1 cellular context compared by ENCODE assay signal in the genomic region with DNA sequence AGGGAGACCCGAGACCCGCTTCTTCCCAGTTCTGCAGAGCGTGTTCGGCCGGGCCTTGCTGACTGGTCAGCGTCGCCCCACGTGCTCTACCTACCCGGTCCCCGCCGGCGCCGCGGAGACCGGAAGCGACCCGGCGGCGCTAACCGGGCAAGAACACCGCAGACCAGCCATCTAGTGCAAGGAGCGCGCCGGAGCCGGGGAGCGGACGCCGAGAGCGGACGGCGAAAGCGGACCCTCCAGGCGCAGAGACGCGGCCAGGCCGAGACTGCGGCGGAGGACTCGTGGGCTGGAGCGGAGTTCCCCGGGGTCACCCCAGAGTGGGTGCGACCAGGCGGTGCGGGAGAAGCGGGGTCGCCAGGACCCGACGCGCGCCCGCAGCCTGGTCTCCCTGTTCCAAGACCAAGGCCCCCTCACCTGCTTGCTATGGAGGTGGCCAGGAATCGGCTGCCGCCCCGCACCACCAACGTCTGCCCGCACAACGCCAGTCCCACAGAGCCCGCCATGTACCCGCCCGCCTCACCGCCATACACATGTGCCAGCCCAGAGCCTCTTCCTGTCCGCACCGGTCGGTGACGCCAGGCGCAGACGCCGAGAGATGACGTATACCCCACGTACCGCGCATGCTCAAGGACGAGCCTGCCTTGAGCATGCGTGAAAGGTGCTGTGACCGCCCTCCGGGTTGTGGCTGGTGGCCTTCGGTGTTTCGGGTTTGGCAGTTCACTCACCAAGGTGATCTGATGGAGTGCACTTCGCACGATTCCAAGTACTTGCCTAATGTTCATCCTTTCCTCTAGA.
TF ChIP-seq lines count a peak whose summit lies in the region.

A gene with protein sequence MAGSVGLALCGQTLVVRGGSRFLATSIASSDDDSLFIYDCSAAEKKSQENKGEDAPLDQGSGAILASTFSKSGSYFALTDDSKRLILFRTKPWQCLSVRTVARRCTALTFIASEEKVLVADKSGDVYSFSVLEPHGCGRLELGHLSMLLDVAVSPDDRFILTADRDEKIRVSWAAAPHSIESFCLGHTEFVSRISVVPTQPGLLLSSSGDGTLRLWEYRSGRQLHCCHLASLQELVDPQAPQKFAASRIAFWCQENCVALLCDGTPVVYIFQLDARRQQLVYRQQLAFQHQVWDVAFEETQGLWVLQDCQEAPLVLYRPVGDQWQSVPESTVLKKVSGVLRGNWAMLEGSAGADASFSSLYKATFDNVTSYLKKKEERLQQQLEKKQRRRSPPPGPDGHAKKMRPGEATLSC (minus strand): TSS at position 547 of the 795 bp plus-strand sequence. CDS start 44 bp downstream, at position 503.

TF ChIP-seq in K562, 482 proteins besides CTCF, POLR2A, EP300 and RAD21 (continued from another document and continues in another):
- TF ChIP-seq, protein P1, sequence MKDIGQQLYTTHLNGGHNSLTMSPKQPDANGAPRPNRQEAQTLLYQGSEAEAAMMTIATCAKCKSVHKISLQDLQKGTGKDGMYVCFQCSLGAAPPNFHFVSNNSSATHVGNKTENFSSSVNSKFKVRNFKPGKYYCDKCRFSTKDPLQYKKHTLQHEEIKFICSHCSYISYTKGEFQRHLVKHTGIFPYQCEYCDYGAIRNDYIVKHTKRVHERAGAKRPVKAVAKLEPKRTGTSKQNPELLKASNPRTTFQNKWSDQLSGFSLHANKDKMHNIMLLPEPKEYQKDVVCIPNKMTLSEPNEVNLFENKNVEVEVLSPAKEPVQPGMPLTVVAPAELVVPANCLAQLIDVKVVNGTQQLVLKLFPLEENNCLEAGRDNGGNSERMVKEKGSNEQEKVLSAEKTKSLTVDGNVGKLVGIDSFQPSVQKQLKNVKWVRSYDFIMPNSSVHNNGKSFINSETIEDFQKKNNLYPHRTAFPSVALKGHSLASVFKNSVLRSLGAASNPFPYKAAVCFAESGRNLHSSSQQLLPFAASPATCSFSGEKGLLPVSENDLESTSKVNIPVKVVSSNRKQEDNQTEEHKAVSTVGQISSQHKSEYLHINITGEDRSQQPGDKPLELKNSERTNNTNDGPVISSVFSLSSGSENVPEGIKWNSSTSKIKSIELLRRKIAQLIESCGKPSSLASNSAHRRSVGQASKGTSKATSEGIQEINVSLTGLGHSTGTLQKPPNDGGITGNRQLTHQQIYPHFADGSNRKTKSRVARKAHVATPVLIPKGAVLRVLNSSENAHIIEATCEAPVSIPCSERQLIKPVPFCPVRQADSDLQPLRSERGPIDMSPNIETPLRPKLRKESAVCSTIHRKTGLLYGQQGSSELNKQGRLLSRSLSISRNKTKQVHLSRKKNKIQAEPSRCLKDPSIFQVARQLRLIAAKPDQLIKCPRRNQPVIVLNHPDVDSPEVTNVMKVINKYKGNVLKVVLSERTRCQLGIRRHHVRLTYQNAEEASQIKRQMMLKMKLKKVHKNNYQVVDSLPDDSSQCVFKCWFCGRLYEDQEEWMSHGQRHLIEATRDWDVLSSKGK (CRISPR knock-in tag; IDR thresholded peaks at IDR 0.05) = no peak
- TF ChIP-seq, protein P2, sequence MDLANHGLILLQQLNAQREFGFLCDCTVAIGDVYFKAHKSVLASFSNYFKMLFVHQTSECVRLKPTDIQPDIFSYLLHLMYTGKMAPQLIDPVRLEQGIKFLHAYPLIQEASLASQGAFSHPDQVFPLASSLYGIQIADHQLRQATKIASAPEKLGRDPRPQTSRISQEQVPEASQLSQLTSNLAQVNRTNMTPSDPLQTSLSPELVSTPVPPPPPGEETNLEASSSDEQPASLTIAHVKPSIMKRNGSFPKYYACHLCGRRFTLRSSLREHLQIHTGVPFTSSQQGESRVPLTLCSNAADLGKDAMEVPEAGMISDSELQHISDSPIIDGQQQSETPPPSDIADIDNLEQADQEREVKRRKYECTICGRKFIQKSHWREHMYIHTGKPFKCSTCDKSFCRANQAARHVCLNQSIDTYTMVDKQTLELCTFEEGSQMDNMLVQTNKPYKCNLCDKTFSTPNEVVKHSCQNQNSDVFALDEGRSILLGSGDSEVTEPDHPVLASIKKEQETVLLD (IDR thresholded peaks at IDR 0.05) = peak; percentile 99
- TF ChIP-seq ARHGAP35 (IDR thresholded peaks at IDR 0.05; ENCODE audit: partially characterized antibody) (no peak), PURB (CRISPR knock-in tag; IDR thresholded peaks at IDR 0.05; ENCODE audit: low read depth) (no peak), ZNF507 (tag; conservative IDR thresholded peaks at IDR 0.05) (no peak), ZBED1 (IDR thresholded peaks at IDR 0.05) (0 out of 2 replicates have a peak, but pooled peaks have one; percentile 38), NCOR1 (IDR thresholded peaks at IDR 0.05) (no peak), L3MBTL2 (IDR thresholded peaks at IDR 0.05) (peak; percentile 69; the same call in 1 of the 2 replicates), ZNF445 (CRISPR knock-in tag; IDR thresholded peaks at IDR 0.05; ENCODE audit: low read depth) (no peak), ZNF253 (CRISPR knock-in tag; conservative IDR thresholded peaks at IDR 0.05) (no peak), FOSL1 (tag; conservative IDR thresholded peaks at IDR 0.05) (no peak), ZNF696 (CRISPR knock-in tag; conservative IDR thresholded peaks at IDR 0.05) (no peak), ZNF224 (CRISPR knock-in tag; IDR thresholded peaks at IDR 0.05) (0 out of 2 replicates have a peak, but pooled peaks have one; percentile 19), TBP (optimal IDR thresholded peaks at IDR 0.05; ENCODE audit: low read depth, low read length) (peak; percentile 97), PHB2 (IDR thresholded peaks at IDR 0.05; ENCODE audit: low read depth) (no peak), NFIC (IDR thresholded peaks at IDR 0.05) (peak; percentile 32; the same call in 1 of the 2 replicates), PCBP2 (IDR thresholded peaks at IDR 0.05; ENCODE audit: low read depth, low read length, poor library complexity, severe bottlenecking) (peak; percentile 19), C11orf30 (IDR thresholded peaks at IDR 0.05; ENCODE audit: low read depth) (peak; percentile 95), NFE2L1 (tag; IDR thresholded peaks at IDR 0.05; ENCODE audit: borderline replicate concordance, low read depth) (no peak), EWSR1 (IDR thresholded peaks at IDR 0.05; ENCODE audit: borderline replicate concordance, low read depth, partially characterized antibody) (no peak), NRF1 (conservative IDR thresholded peaks at IDR 0.05 in 1 of 2, IDR thresholded peaks at IDR 0.05 in 1 of 2) (peak; percentile 99), LEF1 (IDR thresholded peaks at IDR 0.05) (no peak), MXI1 (IDR thresholded peaks at IDR 0.05; ENCODE audit: low read depth, low read length) (peak; percentile 100), ZNF274 (IDR thresholded peaks at IDR 0.05; ENCODE audit: borderline replicate concordance, low read depth, low read length) (no peak), MED1 (CRISPR knock-in tag; IDR thresholded peaks at IDR 0.05; ENCODE audit: borderline replicate concordance) (no peak), ZBTB17 (CRISPR knock-in tag; IDR thresholded peaks at IDR 0.05) (peak; percentile 48; the same call in 1 of the 2 replicates), PTTG1 (tag; IDR thresholded peaks at IDR 0.05; ENCODE audit: low read depth) (no peak), ZNF175 (CRISPR knock-in tag; IDR thresholded peaks at IDR 0.05; ENCODE audit: low read depth) (no peak), ZSCAN29 (IDR thresholded peaks at IDR 0.05) (peak; percentile 59; the same call in 1 of the 2 replicates), SIN3B (IDR thresholded peaks at IDR 0.05; ENCODE audit: low read depth) (peak; percentile 93), ZZZ3 (IDR thresholded peaks at IDR 0.05) (no peak), FOXJ3 (CRISPR knock-in tag; IDR thresholded peaks at IDR 0.05) (no peak), BRCA1 (IDR thresholded peaks at IDR 0.05) (no peak), BRCA1 (CRISPR knock-in tag; IDR thresholded peaks at IDR 0.05) (no peak), ZBTB34 (CRISPR knock-in tag; IDR thresholded peaks at IDR 0.05) (no peak), ELK3 (CRISPR knock-in tag; IDR thresholded peaks at IDR 0.05) (0 out of 2 replicates have a peak, but pooled peaks have one; percentile 41), GTF2B (IDR thresholded peaks at IDR 0.05; ENCODE audit: extremely low read depth, insufficient read length) (peak; percentile 51), ZNF41 (CRISPR knock-in tag; conservative IDR thresholded peaks at IDR 0.05) (no peak), PKNOX1 (IDR thresholded peaks at IDR 0.05) (peak; percentile 40; the same call in 1 of the 2 replicates), ZNF785 (CRISPR knock-in tag; IDR thresholded peaks at IDR 0.05) (no peak)
- TF ChIP-seq, protein P3, sequence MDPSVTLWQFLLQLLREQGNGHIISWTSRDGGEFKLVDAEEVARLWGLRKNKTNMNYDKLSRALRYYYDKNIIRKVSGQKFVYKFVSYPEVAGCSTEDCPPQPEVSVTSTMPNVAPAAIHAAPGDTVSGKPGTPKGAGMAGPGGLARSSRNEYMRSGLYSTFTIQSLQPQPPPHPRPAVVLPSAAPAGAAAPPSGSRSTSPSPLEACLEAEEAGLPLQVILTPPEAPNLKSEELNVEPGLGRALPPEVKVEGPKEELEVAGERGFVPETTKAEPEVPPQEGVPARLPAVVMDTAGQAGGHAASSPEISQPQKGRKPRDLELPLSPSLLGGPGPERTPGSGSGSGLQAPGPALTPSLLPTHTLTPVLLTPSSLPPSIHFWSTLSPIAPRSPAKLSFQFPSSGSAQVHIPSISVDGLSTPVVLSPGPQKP (CRISPR knock-in tag; IDR thresholded peaks at IDR 0.05) = no peak
- TF ChIP-seq, protein P4, sequence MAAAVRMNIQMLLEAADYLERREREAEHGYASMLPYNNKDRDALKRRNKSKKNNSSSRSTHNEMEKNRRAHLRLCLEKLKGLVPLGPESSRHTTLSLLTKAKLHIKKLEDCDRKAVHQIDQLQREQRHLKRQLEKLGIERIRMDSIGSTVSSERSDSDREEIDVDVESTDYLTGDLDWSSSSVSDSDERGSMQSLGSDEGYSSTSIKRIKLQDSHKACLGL (CRISPR knock-in tag; IDR thresholded peaks at IDR 0.05; ENCODE audit: borderline replicate concordance, poor library complexity, severe bottlenecking) = peak; percentile 100
- TF ChIP-seq, protein P5, sequence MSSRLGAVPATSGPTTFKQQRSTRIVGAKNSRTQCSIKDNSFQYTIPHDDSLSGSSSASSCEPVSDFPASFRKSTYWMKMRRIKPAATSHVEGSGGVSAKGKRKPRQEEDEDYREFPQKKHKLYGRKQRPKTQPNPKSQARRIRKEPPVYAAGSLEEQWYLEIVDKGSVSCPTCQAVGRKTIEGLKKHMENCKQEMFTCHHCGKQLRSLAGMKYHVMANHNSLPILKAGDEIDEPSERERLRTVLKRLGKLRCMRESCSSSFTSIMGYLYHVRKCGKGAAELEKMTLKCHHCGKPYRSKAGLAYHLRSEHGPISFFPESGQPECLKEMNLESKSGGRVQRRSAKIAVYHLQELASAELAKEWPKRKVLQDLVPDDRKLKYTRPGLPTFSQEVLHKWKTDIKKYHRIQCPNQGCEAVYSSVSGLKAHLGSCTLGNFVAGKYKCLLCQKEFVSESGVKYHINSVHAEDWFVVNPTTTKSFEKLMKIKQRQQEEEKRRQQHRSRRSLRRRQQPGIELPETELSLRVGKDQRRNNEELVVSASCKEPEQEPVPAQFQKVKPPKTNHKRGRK (tag; IDR thresholded peaks at IDR 0.05) = no peak
- TF ChIP-seq, protein P6, sequence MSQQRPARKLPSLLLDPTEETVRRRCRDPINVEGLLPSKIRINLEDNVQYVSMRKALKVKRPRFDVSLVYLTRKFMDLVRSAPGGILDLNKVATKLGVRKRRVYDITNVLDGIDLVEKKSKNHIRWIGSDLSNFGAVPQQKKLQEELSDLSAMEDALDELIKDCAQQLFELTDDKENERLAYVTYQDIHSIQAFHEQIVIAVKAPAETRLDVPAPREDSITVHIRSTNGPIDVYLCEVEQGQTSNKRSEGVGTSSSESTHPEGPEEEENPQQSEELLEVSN (IDR thresholded peaks at IDR 0.05; ENCODE audit: borderline replicate concordance in 1 of 2, extremely low read depth in 1 of 2, insufficient read depth in 1 of 2, insufficient read length in 1 of 2, low read depth in 1 of 2, low read length in 1 of 2, poor library complexity in 1 of 2, severe bottlenecking in 1 of 2) = peak; percentile 74 to 94
- TF ChIP-seq, protein P7, sequence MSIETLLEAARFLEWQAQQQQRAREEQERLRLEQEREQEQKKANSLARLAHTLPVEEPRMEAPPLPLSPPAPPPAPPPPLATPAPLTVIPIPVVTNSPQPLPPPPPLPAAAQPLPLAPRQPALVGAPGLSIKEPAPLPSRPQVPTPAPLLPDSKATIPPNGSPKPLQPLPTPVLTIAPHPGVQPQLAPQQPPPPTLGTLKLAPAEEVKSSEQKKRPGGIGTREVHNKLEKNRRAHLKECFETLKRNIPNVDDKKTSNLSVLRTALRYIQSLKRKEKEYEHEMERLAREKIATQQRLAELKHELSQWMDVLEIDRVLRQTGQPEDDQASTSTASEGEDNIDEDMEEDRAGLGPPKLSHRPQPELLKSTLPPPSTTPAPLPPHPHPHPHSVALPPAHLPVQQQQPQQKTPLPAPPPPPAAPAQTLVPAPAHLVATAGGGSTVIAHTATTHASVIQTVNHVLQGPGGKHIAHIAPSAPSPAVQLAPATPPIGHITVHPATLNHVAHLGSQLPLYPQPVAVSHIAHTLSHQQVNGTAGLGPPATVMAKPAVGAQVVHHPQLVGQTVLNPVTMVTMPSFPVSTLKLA (conservative IDR thresholded peaks at IDR 0.05) = peak; percentile 97 to 99
